Comparison of ENCODE assay signal across 26 cellular contexts in the genomic region with DNA sequence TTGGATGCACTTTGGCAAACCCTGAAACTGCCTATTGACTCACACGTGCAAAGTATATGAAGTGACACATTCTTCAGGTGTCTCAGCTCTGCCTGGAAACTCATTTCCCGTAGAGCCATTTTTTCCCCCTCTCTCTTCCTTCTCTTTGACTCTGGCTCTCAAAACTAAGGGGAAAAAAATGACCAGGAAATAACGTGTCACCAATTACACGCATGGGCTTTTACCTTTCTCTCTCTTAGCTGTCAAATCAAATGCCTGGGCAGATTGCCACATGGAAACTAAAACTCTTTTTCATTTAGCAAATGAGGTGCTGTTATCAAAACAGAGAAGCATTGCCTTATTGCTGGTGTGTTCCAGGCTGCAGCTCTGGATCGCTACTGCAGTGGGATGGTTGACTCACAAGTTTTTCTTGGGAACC. TPM values are rescaled to one million over a fixed set of nuclear protein-coding genes. Genes with fewer than 3 reads are reported as not detected.
DNase-seq lines count a peak whose midpoint lies in the region; ATAC-seq and TF ChIP-seq lines count a peak whose summit lies in the region.
"Had no signal": no experiment of that assay in that cellular context is flagged by ENCODE, and none has a peak within 500 bp of the region (broad histone marks: within the 10 kb centered on the region; RNA-seq: fewer than 3 reads in every experiment).

No MANE protein-coding gene starts in this region.

- H3K4me3 Mint-ChIP-seq in stimulated activated naive CD8-positive, alpha-beta T cell treated with anti-CD3 and anti-CD28 coated beads, Interleukin-15, Interleukin-2, amounts not matched to agents 100 ng/mL and 50 ng/mL, for 24 hours = no peak overlapping the region
- H3K4me3 Mint-ChIP-seq: activated naive CD8-positive, alpha-beta T cell; CD4-positive, alpha-beta T cell; GM23338; immature natural killer cell; T-cell had no signal

- no peaks in the 10 kb centered on the region for H3K27me3 ChIP-seq in RWPE2 (ENCODE audit: insufficient read depth, poor library complexity, severe bottlenecking)
- no peaks in the 10 kb centered on the region for H3K27me3 ChIP-seq in right atrium auricular region

- peak overlapping the region; percentile 100 for H3K27ac ChIP-seq in RWPE2 (ENCODE audit: poor library complexity, severe bottlenecking)
- H3K27ac ChIP-seq in right atrium auricular region = no peak overlapping the region
- H3K27ac ChIP-seq: lower lobe of right lung had no signal

- H3K36me3 ChIP-seq in RWPE2 (ENCODE audit: low read depth) = peaks cover 10% of the 10 kb centered on the region; the same call in 1 of the 2 replicates
- H3K36me3 ChIP-seq in right atrium auricular region = no peaks in the 10 kb centered on the region
- H3K36me3 ChIP-seq: lower lobe of right lung had no signal

- H3K4me1 Mint-ChIP-seq in stimulated activated naive CD8-positive, alpha-beta T cell treated with anti-CD3 and anti-CD28 coated beads, Interleukin-15, Interleukin-2, amounts not matched to agents 100 ng/mL and 50 ng/mL, for 24 hours (ENCODE audit: low read depth) = peaks cover 36% of the 10 kb centered on the region
- H3K4me1 Mint-ChIP-seq: immature natural killer cell had no signal

- no peak for DNase-seq in activated naive CD4-positive, alpha-beta T cell treated with anti-CD3 and anti-CD28 coated beads, Interleukin-2, amount 50 U/mL, for 72 hours (ENCODE audit: low spot score in 2 of 2)
- DNase-seq in activated naive CD4-positive, alpha-beta T cell (lab: John Stamatoyannopoulos, UW) = no peak
- DNase-seq in RWPE2 (ENCODE audit: low spot score) (no peak), fibroblast of the aortic adventitia (ENCODE audit: low read depth) (peak; percentile 4), right atrium auricular region (ENCODE audit: low spot score) (no peak), ureter (ENCODE audit: low spot score) (no peak), SK-N-DZ (ENCODE audit: low spot score) (no peak)
- DNase-seq: activated CD4-positive, alpha-beta T cell treated with anti-CD3 and anti-CD28 coated beads, Interleukin-2, amount 50 U/mL, for 48 hours; CD4-positive, alpha-beta T cell; cortex of kidney; DMS153; immature natural killer cell; lower lobe of right lung; NCI-H1694; NCI-H2171 treated with DMSO at 0.1 percent for 48 hours; NCI-H526 treated with DMSO at 0.1 percent for 48 hours; nucleus accumbens; retina; SHP77; stimulated activated CD4-positive, alpha-beta T cell treated with anti-CD3 and anti-CD28 coated beads, Interleukin-12 subunit alpha, Interleukin-12 subunit beta, amount 100 ng/mL, for 4 hours; T-cell had no signal

- H3K27me3 Mint-ChIP-seq in stimulated activated naive CD8-positive, alpha-beta T cell treated with anti-CD3 and anti-CD28 coated beads, Interleukin-15, Interleukin-2, amounts not matched to agents 100 ng/mL and 50 ng/mL, for 24 hours = peaks cover 3% of the 10 kb centered on the region
- H3K27me3 Mint-ChIP-seq: activated naive CD8-positive, alpha-beta T cell; CD4-positive, alpha-beta T cell; T-cell had no signal

- H3K9me3 ChIP-seq in RWPE2 (ENCODE audit: severe bottlenecking) (no peaks in the 10 kb centered on the region), right atrium auricular region (no peaks in the 10 kb centered on the region)
- H3K9me3 ChIP-seq: lower lobe of right lung had no signal

- TF ChIP-seq CTCF in RWPE2 (IDR thresholded peaks at IDR 0.05; ENCODE audit: poor library complexity, severe bottlenecking) (no peak), fibroblast of the aortic adventitia (IDR thresholded peaks at IDR 0.05; ENCODE audit: insufficient read depth, low read length) (no peak), right atrium auricular region (IDR thresholded peaks at IDR 0.05) (no peak)

- H3K4me3 ChIP-seq in RWPE2 (ENCODE audit: severe bottlenecking) (no peak overlapping the region), fibroblast of the aortic adventitia (ENCODE audit: low read depth, low read length) (no peak overlapping the region), right atrium auricular region (no peak overlapping the region)
- H3K4me3 ChIP-seq: GM23338, K562, lower lobe of right lung had no signal

- peaks cover 27% of the 10 kb centered on the region for H3K4me1 ChIP-seq in RWPE2 (ENCODE audit: insufficient read depth, poor library complexity, severe bottlenecking)
- no peaks in the 10 kb centered on the region for H3K4me1 ChIP-seq in right atrium auricular region
- H3K4me1 ChIP-seq: lower lobe of right lung had no signal

- H3K36me3 Mint-ChIP-seq in activated naive CD4-positive, alpha-beta T cell treated with anti-CD3 and anti-CD28 coated beads, Interleukin-2, amount 50 U/mL, for 72 hours = peaks cover 6 to 8% of the 10 kb centered on the region in 2 donors
- peaks cover 6% of the 10 kb centered on the region for H3K36me3 Mint-ChIP-seq in stimulated activated naive CD8-positive, alpha-beta T cell treated with anti-CD3 and anti-CD28 coated beads, Interleukin-15, Interleukin-2, amounts not matched to agents 100 ng/mL and 50 ng/mL, for 24 hours (ENCODE audit: low read depth)
- H3K36me3 Mint-ChIP-seq: activated naive CD8-positive, alpha-beta T cell had no signal

- peak; percentile 87 to 91 for ATAC-seq in activated naive CD4-positive, alpha-beta T cell treated with anti-CD3 and anti-CD28 coated beads, Interleukin-2, amount 50 U/mL, for 72 hours
- peak; percentile 80 for ATAC-seq in RWPE2 (ENCODE audit: low read depth)
- ATAC-seq: GM23338, K562, T-cell had no signal

- peak overlapping the region; percentile 26 to 29 for H3K27ac Mint-ChIP-seq in activated naive CD4-positive, alpha-beta T cell treated with anti-CD3 and anti-CD28 coated beads, Interleukin-2, amount 50 U/mL, for 72 hours
- H3K27ac Mint-ChIP-seq in stimulated activated naive CD8-positive, alpha-beta T cell treated with anti-CD3 and anti-CD28 coated beads, Interleukin-15, Interleukin-2, amounts not matched to agents 100 ng/mL and 50 ng/mL, for 24 hours = peak overlapping the region; percentile 79
- H3K27ac Mint-ChIP-seq: activated naive CD8-positive, alpha-beta T cell; CD4-positive, alpha-beta T cell; GM23338; immature natural killer cell; T-cell had no signal

- H3K9me3 Mint-ChIP-seq in activated naive CD4-positive, alpha-beta T cell treated with anti-CD3 and anti-CD28 coated beads, Interleukin-2, amount 50 U/mL, for 72 hours = peaks cover 0 to 4% of the 10 kb centered on the region in 2 donors
- no peaks in the 10 kb centered on the region for H3K9me3 Mint-ChIP-seq in stimulated activated naive CD8-positive, alpha-beta T cell treated with anti-CD3 and anti-CD28 coated beads, Interleukin-15, Interleukin-2, amounts not matched to agents 100 ng/mL and 50 ng/mL, for 24 hours
- H3K9me3 Mint-ChIP-seq: CD4-positive, alpha-beta T cell had no signal

RNA-seq across cellular contexts. Expression of a gene that starts 18.3 kb away (rescaled TPM):
- not detected for total RNA-seq in activated naive CD4-positive, alpha-beta T cell treated with anti-CD3 and anti-CD28 coated beads, Interleukin-2, amount 50 U/mL, for 72 hours
- not detected in 2 replicates for total RNA-seq in fibroblast of the aortic adventitia (ENCODE audit: low replicate concordance)
- total RNA-seq in right atrium auricular region = not detected
- total RNA-seq in ureter = not detected
- not detected in 2 replicates for polyA plus RNA-seq in SK-N-DZ (2014; cell fraction: cytosol; rRNA removed)
- polyA plus RNA-seq in SK-N-DZ (2014; cell fraction: nucleus; rRNA removed) = not detected in 2 replicates
- total RNA-seq: CD4-positive, alpha-beta T cell; GM23338; K562; lower lobe of right lung; myocyte; T-cell had no signal
- polyA plus RNA-seq: GM23338, immature natural killer cell had no signal

RNA-seq across cellular contexts. Expression of a gene that starts 23.9 kb away (rescaled TPM):
- 1 to 10 TPM; 1.3 to 2.3 TPM for total RNA-seq in activated naive CD4-positive, alpha-beta T cell treated with anti-CD3 and anti-CD28 coated beads, Interleukin-2, amount 50 U/mL, for 72 hours
- total RNA-seq in fibroblast of the aortic adventitia (ENCODE audit: low replicate concordance) (under 0.01 and 0.25 TPM in 2 replicates), right atrium auricular region (1 to 10 TPM in 1 of 2 donors, under 1 TPM in 1; 0.85 to 2.9 TPM), ureter (9.4 TPM)
- polyA plus RNA-seq in SK-N-DZ (2014; cell fraction: cytosol; rRNA removed) = not detected in 2 replicates
- polyA plus RNA-seq in SK-N-DZ (2014; cell fraction: nucleus; rRNA removed) = not detected in 2 replicates
- total RNA-seq: myocyte had no signal
